ENCODE assay signal across 10 cellular contexts in the genomic region with DNA sequence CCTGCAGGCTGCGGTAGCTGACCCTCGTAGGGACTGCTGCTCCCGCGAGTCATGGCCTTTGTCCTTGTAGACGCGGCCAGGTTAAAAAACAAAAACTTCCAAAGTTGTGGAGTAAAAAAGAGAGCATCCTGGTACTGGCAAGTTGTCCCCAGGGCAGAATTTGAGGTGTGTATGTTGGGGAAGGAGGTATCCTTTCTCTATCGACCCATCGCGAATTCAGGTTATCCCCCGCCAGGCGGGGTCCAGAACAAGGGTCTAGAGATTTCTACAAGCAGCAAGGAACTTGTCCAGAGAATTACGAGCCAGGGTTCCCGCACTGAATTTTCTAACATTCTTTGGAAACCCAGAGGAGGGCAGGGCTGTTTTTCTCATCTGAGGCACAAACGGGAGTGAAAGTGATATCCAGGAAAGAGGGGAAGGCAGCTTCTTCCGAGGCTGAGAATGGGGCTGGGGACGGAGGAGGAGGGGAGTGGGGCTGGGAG. TPM values are rescaled to one million over a fixed set of nuclear protein-coding genes. Genes with fewer than 3 reads are reported as not detected.
DNase-seq lines count a peak whose midpoint lies in the region; ATAC-seq and TF ChIP-seq lines count a peak whose summit lies in the region.
"Had no signal": no experiment of that assay in that cellular context is flagged by ENCODE, and none has a peak within 500 bp of the region (broad histone marks: within the 10 kb centered on the region; RNA-seq: fewer than 3 reads in every experiment).

No MANE protein-coding gene starts in this region.

- intact Hi-C loops in spleen (cut with DNase I; ENCODE audit: low total_unique reads): loop anchor here (2.0 kb wide), 1 partner anchor 1085 kb away; no protein-coding TSS in a partner anchor

- H3K9me3 ChIP-seq in HAP-1 (no peaks in the 10 kb centered on the region), adipocyte (ENCODE audit: control insufficient read depth, low read length) (no peaks in the 10 kb centered on the region), iPS-20b (ENCODE audit: insufficient read depth, low read depth, low read length) (peaks cover 4% of the 10 kb centered on the region; the same call in 1 of the 2 replicates), spleen (no peaks in the 10 kb centered on the region)

- DNase-seq in HAP-1 (ENCODE audit: low spot score in 2 of 2): no peak
- DNase-seq in adipocyte (ENCODE audit: low read depth): no peak
- no peak for DNase-seq in spleen
- no peak for DNase-seq in NAMALWA (ENCODE audit: low spot score)
- no peak for DNase-seq in LoVo (ENCODE audit: low spot score)
- DNase-seq: activated effector memory CD4-positive, alpha-beta T cell treated with Interleukin-2 at 50 U/mL for 16 hours; DND-41 had no signal

- in situ Hi-C loops in HAP-1 (cut with MboI; ENCODE audit: low sequenced_read_pairs): loop anchor here (10.0 kb wide), 2 partner anchors 1087 to 1247 kb away; no protein-coding TSS in a partner anchor

- H3K36me3 ChIP-seq in HAP-1 (replicated peaks): peaks cover 6% of the 10 kb centered on the region; the same call in 1 of the 2 replicates
- peaks cover 13% of the 10 kb centered on the region for H3K36me3 ChIP-seq in adipocyte (ENCODE audit: control insufficient read depth, insufficient read depth, low read length, severe bottlenecking)
- H3K36me3 ChIP-seq in iPS-20b (ENCODE audit: insufficient read depth, low read depth, low read length): no peaks in the 10 kb centered on the region
- H3K36me3 ChIP-seq in spleen: peaks cover 0 to 14% (median 2%) of the 10 kb centered on the region in 6 donors

- no peak for TF ChIP-seq POLR2A in spleen (IDR thresholded peaks at IDR 0.05)

- TF ChIP-seq CTCF in spleen (IDR thresholded peaks at IDR 0.05 in 8 of 11, conservative IDR thresholded peaks at IDR 0.05 in 3 of 11): no peak

- H3K27me3 ChIP-seq in HAP-1 (ENCODE audit: low read depth): no peaks in the 10 kb centered on the region
- no peaks in the 10 kb centered on the region for H3K27me3 ChIP-seq in adipocyte (replicated peaks; ENCODE audit: control insufficient read depth, insufficient read depth, low read length)
- H3K27me3 ChIP-seq in iPS-20b (ENCODE audit: insufficient read depth, low read length): peaks cover 100% of the 10 kb centered on the region
- H3K27me3 ChIP-seq in spleen (replicated peaks in 1 of 7): peaks cover 5 to 99% (median 68%) of the 10 kb centered on the region in 7 donors

- H3K9ac ChIP-seq in adipocyte (ENCODE audit: low read length) (peak overlapping the region; percentile 64), iPS-20b (ENCODE audit: low read depth, low read length) (no peak overlapping the region)

- H3K4me1 ChIP-seq in HAP-1 (peaks cover 3% of the 10 kb centered on the region; the same call in 1 of the 2 replicates), adipocyte (ENCODE audit: control insufficient read depth, insufficient read depth, low read length) (peaks cover 20% of the 10 kb centered on the region), iPS-20b (ENCODE audit: insufficient read depth, low read length) (peaks cover 21% of the 10 kb centered on the region), spleen (peaks cover 0 to 53% (median 13%) of the 10 kb centered on the region in 6 donors)

- 16 to 26% (median 23%) methylated on average over 16 of the region's 16 CpGs for WGBS in spleen, 5 donors

- ATAC-seq in HG03520 (IDR thresholded peaks at IDR 0.05; ENCODE audit: unreplicated experiment) (no peak), esophagus mucosa (no peak)

- peak overlapping the region; percentile 31 for H3K4me3 ChIP-seq in HAP-1
- peak overlapping the region; percentile 86 for H3K4me3 ChIP-seq in adipocyte (ENCODE audit: low read length)
- peak overlapping the region; percentile 46; the same call in 1 of the 2 replicates for H3K4me3 ChIP-seq in iPS-20b (ENCODE audit: low read length)
- peak overlapping the region in 5 of 8 donors; percentile 16 to 57 (median 30) for H3K4me3 ChIP-seq in spleen

- H3K27ac ChIP-seq in iPS-20b (ENCODE audit: low read length) (no peak overlapping the region), spleen (no peak overlapping the region)

RNA-seq across cellular contexts. Expression of a gene that starts 16.3 kb away (rescaled TPM):
- 10 to 100 TPM; 10.2 to 22.1 (median 16.3) TPM for total RNA-seq in spleen
- 1 to 10 TPM; 3.1 to 6.9 (median 3.5) TPM for polyA plus RNA-seq in spleen
- total RNA-seq in esophagus mucosa: 2.4 TPM

Comparison
In these comparisons a context has a peak if more than half of its experiments do, and no peak if none do; other contexts are left out.
1. H3K4me3 ChIP-seq: peak in every context shown above with its lines; median percentile 86 in adipocyte; 46 in iPS-20b; 31 in HAP-1; 30 in spleen.